Comparison of ENCODE assay signal across 2 cellular contexts in genomic region chr19:31664997-31665396, GRCh38.
TF ChIP-seq lines count a peak whose summit lies in the region.

No MANE protein-coding gene starts in this region.

TF ChIP-seq in GM23338, 12 proteins besides CTCF, POLR2A, EP300 and RAD21 (continued from another document):
- TF ChIP-seq REST (IDR thresholded peaks at IDR 0.05; ENCODE audit: unreplicated experiment): no peak
- no peak for TF ChIP-seq ZNF462 (CRISPR knock-in tag; IDR thresholded peaks at IDR 0.05)
- no peak for TF ChIP-seq STAT1 (IDR thresholded peaks at IDR 0.05; ENCODE audit: unreplicated experiment)
- TF ChIP-seq ETS1 (IDR thresholded peaks at IDR 0.05): no peak
- no peak for TF ChIP-seq CREB1 (CRISPR knock-in tag; IDR thresholded peaks at IDR 0.05; ENCODE audit: low read depth)
- no peak for TF ChIP-seq EZH2 (IDR thresholded peaks at IDR 0.05; ENCODE audit: low read depth, unreplicated experiment)
- TF ChIP-seq ZNF114 (CRISPR knock-in tag; IDR thresholded peaks at IDR 0.05): no peak
- no peak for TF ChIP-seq POLR2AphosphoS5 (IDR thresholded peaks at IDR 0.05; ENCODE audit: low read depth)
- no peak for TF ChIP-seq NANOG (IDR thresholded peaks at IDR 0.05; ENCODE audit: borderline replicate concordance)

TF ChIP-seq in neural cell, 6 proteins besides CTCF, POLR2A, EP300 and RAD21 (continued from another document):
- TF ChIP-seq REST (IDR thresholded peaks at IDR 0.05; ENCODE audit: borderline replicate concordance) (no peak), SMC3 (conservative IDR thresholded peaks at IDR 0.05; ENCODE audit: poor library complexity) (no peak), EZH2 (IDR thresholded peaks at IDR 0.05; ENCODE audit: borderline replicate concordance, insufficient read depth, low read length, poor library complexity, severe bottlenecking) (no peak)
